10 cellular contexts compared by ENCODE assay signal in genomic region chr17:48194097-48194550, GRCh38.
DNase-seq lines count a peak whose midpoint lies in the region; ATAC-seq, FAIRE-seq and TF ChIP-seq lines count a peak whose summit lies in the region.
"Had no signal": no experiment of that assay in that cellular context is flagged by ENCODE, and none has a peak within 500 bp of the region (broad histone marks: within the 10 kb centered on the region; RNA-seq: fewer than 3 reads in every experiment).

No MANE protein-coding gene starts in this region.

- H3K9me2 ChIP-seq in HCT116 (ENCODE audit: insufficient read depth), result no peaks in the 10 kb centered on the region

- peak overlapping the region; percentile 63 for H3K4me2 ChIP-seq in HCT116 (ENCODE audit: low read length)

- no peak for TF ChIP-seq RAD21 in HCT116 (IDR thresholded peaks at IDR 0.05; ENCODE audit: low read depth)

- intact Hi-C loops in CD4-positive, alpha-beta memory T cell (cut with micrococcal nuclease), result no loop called here
- intact Hi-C loops in HCT116 (cut with micrococcal nuclease) (no loop called here), upper lobe of right lung (cut with DNase I) (no loop called here)

- no peak overlapping the region for H3K27ac ChIP-seq in CD4-positive, alpha-beta memory T cell (ENCODE audit: low read depth, low read length)
- H3K27ac ChIP-seq in HCT116 (ENCODE audit: low read depth, low read length) (peak overlapping the region; percentile 74), foreskin keratinocyte (no peak overlapping the region), upper lobe of right lung (no peak overlapping the region)
- H3K27ac ChIP-seq: WERI-Rb-1 had no signal

- H3K9me3 Mint-ChIP-seq in CD4-positive, alpha-beta memory T cell, result peaks cover 0 to 3% (median 0%) of the 10 kb centered on the region in 8 donors

- H3K9ac ChIP-seq in HCT116 (ENCODE audit: low read length), result peak overlapping the region; percentile 51

- peaks cover 40 to 54% (median 46%) of the 10 kb centered on the region in 4 donors for H3K4me1 Mint-ChIP-seq in CD4-positive, alpha-beta memory T cell

- peak overlapping the region in 6 of 8 donors; percentile 17 to 61 (median 52) for H3K4me3 Mint-ChIP-seq in CD4-positive, alpha-beta memory T cell

- peak in 4 of 5 donors; percentile 13 to 46 (median 26) for DNase-seq in CD4-positive, alpha-beta memory T cell
- DNase-seq in HCT116 (ENCODE audit: low read depth, low spot score) (peak; percentile 89), SHP77 (lab: John Stamatoyannopoulos, UW) (peak; percentile 87 to 92), foreskin keratinocyte (peak in 1 of 2 donors; percentile 28), GM10266 (ENCODE audit: extremely low spot score) (no peak), upper lobe of right lung (no peak), frontal cortex (ENCODE audit: low spot score in 2 of 2) (no peak)
- DNase-seq: WERI-Rb-1 had no signal

- no peaks in the 10 kb centered on the region for H4K20me1 ChIP-seq in HCT116 (ENCODE audit: insufficient read depth)

- POLR2A ChIA-PET in CD4-positive, alpha-beta memory T cell (lab: Charles Lee; ENCODE audit: partially characterized antibody), result interaction anchor here (1.2 kb wide), 1 partner anchor 15 kb away, joined by 3 read pairs; no protein-coding TSS in a partner anchor
- POLR2A ChIA-PET in HCT116 (lab: Charles Lee), result interaction anchor here (1.2 to 1.8 kb wide), 2 partner anchors 11 to 13 kb away, joined by 4 to 5 read pairs; no protein-coding TSS in a partner anchor

- no peaks in the 10 kb centered on the region for H3K27me3 Mint-ChIP-seq in CD4-positive, alpha-beta memory T cell

- ATAC-seq in HCT116, result peak; percentile 87
- ATAC-seq in foreskin keratinocyte, result peak; percentile 24
- ATAC-seq in upper lobe of right lung, result no peak
- ATAC-seq in GM19328 (IDR thresholded peaks at IDR 0.05; ENCODE audit: unreplicated experiment), result no peak
- ATAC-seq: GM12878 had no signal

- peaks cover 34 to 63% of the 10 kb centered on the region in 2 donors for H3K36me3 Mint-ChIP-seq in CD4-positive, alpha-beta memory T cell

- no peaks in the 10 kb centered on the region for H3K79me2 ChIP-seq in HCT116 (ENCODE audit: insufficient read depth, low read length)

- no peak overlapping the region for H3K4me3 ChIP-seq in CD4-positive, alpha-beta memory T cell (ENCODE audit: low read length in 2 of 2)
- H3K4me3 ChIP-seq in HCT116 (replicated peaks in 1 of 2; ENCODE audit: low read depth in 1 of 2, low read length in 2 of 2) (peak overlapping the region in 1 of 2 experiments; percentile 5; a peak in 1 of 4 replicates), upper lobe of right lung (no peak overlapping the region)
- H3K4me3 ChIP-seq: GM12878 had no signal

- TF ChIP-seq POLR2A in HCT116 (IDR thresholded peaks at IDR 0.05; ENCODE audit: borderline replicate concordance, extremely low read depth, insufficient read depth, insufficient read length), result no peak

- peak overlapping the region; percentile 23 for H2AFZ ChIP-seq in HCT116 (ENCODE audit: low read depth, low read length, poor library complexity, severe bottlenecking)

- CTCF ChIA-PET in CD4-positive, alpha-beta memory T cell (lab: Charles Lee; ENCODE audit: partially characterized antibody), result interaction anchor here (2.2 kb wide), 1 partner anchor 20 kb away, joined by 5 read pairs; no protein-coding TSS in a partner anchor
- CTCF ChIA-PET in HCT116 (lab: Charles Lee), result interaction anchor here (1.1 to 2.4 kb wide), 4 partner anchors 12 to 142 kb away, joined by 3 to 10 read pairs (median 3); no protein-coding TSS in a partner anchor

- peak overlapping the region in 6 of 7 donors; percentile 13 to 74 (median 44) for H3K27ac Mint-ChIP-seq in CD4-positive, alpha-beta memory T cell

- FAIRE-seq in frontal cortex (lab: Jason Lieb, UNC), result no peak
- FAIRE-seq: GM12878 had no signal

- no peaks in the 10 kb centered on the region for H3K27me3 ChIP-seq in CD4-positive, alpha-beta memory T cell (ENCODE audit: insufficient read depth, low read length)
- H3K27me3 ChIP-seq in HCT116 (ENCODE audit: insufficient read depth, low read length) (no peaks in the 10 kb centered on the region), foreskin keratinocyte (peaks cover 89% of the 10 kb centered on the region), upper lobe of right lung (peaks cover 7% of the 10 kb centered on the region)

- TF ChIP-seq CTCF in HCT116 (IDR thresholded peaks at IDR 0.05 in 2 of 3, conservative IDR thresholded peaks at IDR 0.05 in 1 of 3; ENCODE audit: borderline replicate concordance in 1 of 3, insufficient read depth in 1 of 3, low read depth in 2 of 3, low read length in 2 of 3) (no peak), foreskin keratinocyte (conservative IDR thresholded peaks at IDR 0.05) (no peak), GM10266 (IDR thresholded peaks at IDR 0.05; ENCODE audit: control insufficient read depth, insufficient read depth, low read depth, missing control alignments) (no peak), upper lobe of right lung (IDR thresholded peaks at IDR 0.05) (no peak)

- no TSS peak for BruUV-seq in HCT116 (replicated peaks; lab: Mats Ljungman, UMichigan)

- RAD21 ChIA-PET in HCT116 (lab: Charles Lee; ENCODE audit: low non-redundant PET in 1 of 2, low total read pairs in 2 of 2, uncharacterized antibody in 2 of 2, unreplicated experiment in 2 of 2), result interaction anchor here (0.5 to 1.3 kb wide), 2 partner anchors 21 to 22 kb away, joined by 3 read pairs; no protein-coding TSS in a partner anchor

- H3K4me1 ChIP-seq in CD4-positive, alpha-beta memory T cell (ENCODE audit: insufficient read depth, low read length), result peaks cover 28% of the 10 kb centered on the region
- H3K4me1 ChIP-seq in HCT116 (ENCODE audit: control insufficient read depth in 1 of 2, insufficient read depth in 2 of 2, low read length in 2 of 2), result peaks cover 32 to 82% of the 10 kb centered on the region in 2 experiments
- H3K4me1 ChIP-seq in foreskin keratinocyte, result no peaks in the 10 kb centered on the region
- H3K4me1 ChIP-seq in upper lobe of right lung, result no peaks in the 10 kb centered on the region

- H3K9me3 ChIP-seq in CD4-positive, alpha-beta memory T cell (ENCODE audit: control insufficient read depth in 1 of 2, low read length in 2 of 2), result no peaks in the 10 kb centered on the region
- H3K9me3 ChIP-seq in HCT116 (ENCODE audit: control insufficient read depth in 1 of 2, insufficient read depth in 1 of 2, low read depth in 1 of 2, low read length in 2 of 2), result no peaks in the 10 kb centered on the region
- H3K9me3 ChIP-seq in upper lobe of right lung, result no peaks in the 10 kb centered on the region

- peaks cover 9% of the 10 kb centered on the region for H3K36me3 ChIP-seq in CD4-positive, alpha-beta memory T cell (ENCODE audit: insufficient read depth, low read length)
- H3K36me3 ChIP-seq in HCT116 (ENCODE audit: control insufficient read depth in 1 of 2, insufficient read depth in 2 of 2, low read length in 2 of 2), result no peaks in the 10 kb centered on the region
- no peaks in the 10 kb centered on the region for H3K36me3 ChIP-seq in upper lobe of right lung
- H3K36me3 ChIP-seq: WERI-Rb-1 had no signal

TF ChIP-seq in HCT116, 20 proteins besides CTCF, POLR2A, EP300 and RAD21 (continues in another document):
- TF ChIP-seq EZH2phosphoT487 (IDR thresholded peaks at IDR 0.05; ENCODE audit: borderline replicate concordance), result no peak
- no peak for TF ChIP-seq ELF1 (IDR thresholded peaks at IDR 0.05; ENCODE audit: borderline replicate concordance, low read depth)
- no peak for TF ChIP-seq POLR2AphosphoS5 (IDR thresholded peaks at IDR 0.05; ENCODE audit: low read depth, low read length)
- TF ChIP-seq YY1 (IDR thresholded peaks at IDR 0.05; ENCODE audit: extremely low read depth, insufficient replicate concordance, low read depth, low read length), result no peak
- peak; percentile 85 for TF ChIP-seq JUND (IDR thresholded peaks at IDR 0.05)
- peak; percentile 12; the same call in 1 of the 2 replicates for TF ChIP-seq SRF (IDR thresholded peaks at IDR 0.05; ENCODE audit: low read depth)
- peak; percentile 84 for TF ChIP-seq SP1 (IDR thresholded peaks at IDR 0.05; ENCODE audit: low read depth)
- no peak for TF ChIP-seq ATF3 (IDR thresholded peaks at IDR 0.05)
- no peak; the same call in 1 of the 2 replicates for TF ChIP-seq CBX3 (IDR thresholded peaks at IDR 0.05; ENCODE audit: low read depth)
- no peak for TF ChIP-seq REST (IDR thresholded peaks at IDR 0.05; ENCODE audit: low read depth)

Comparison
In these comparisons a context has a peak if more than half of its experiments do, and no peak if none do; other contexts are left out.
1. DNase-seq: peak in CD4-positive, alpha-beta memory T cell (4 of 5), HCT116 (single experiment) and SHP77 (2 of 2); none in GM10266 (single experiment), upper lobe of right lung (single experiment) and frontal cortex (0 of 2).
2. ATAC-seq: peak in HCT116 (single experiment) and foreskin keratinocyte (single experiment); none in upper lobe of right lung (single experiment) and GM19328 (single experiment).